In the genomic region with DNA sequence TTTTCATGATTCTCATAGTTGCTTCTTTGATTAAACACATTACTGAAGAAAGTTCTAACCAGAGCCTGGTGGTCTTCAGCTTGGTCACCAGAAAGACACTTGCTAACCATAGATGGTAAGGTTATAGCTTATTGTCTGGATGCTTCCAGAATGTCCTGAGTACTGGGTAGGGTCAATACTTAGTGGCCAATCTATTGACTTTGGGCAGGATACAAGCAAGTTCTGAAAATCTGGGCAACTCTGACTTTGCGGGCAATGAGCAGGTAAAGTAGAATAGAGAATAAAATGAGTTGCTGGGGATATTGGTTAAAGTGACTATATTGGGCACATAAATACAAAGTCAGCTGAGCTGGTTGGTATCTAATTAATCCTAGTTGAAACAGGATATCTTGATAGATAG, we compare ENCODE assay signal across 34 cellular contexts.
"Had no signal": no experiment of that assay in that cellular context is flagged by ENCODE, and none has a peak within 500 bp of the region (broad histone marks: within the 10 kb centered on the region; RNA-seq: fewer than 3 reads in every experiment).

No MANE protein-coding gene starts in this region.

- FAIRE-seq: astrocyte, bronchial epithelial cell had no signal

- H3K36me3 ChIP-seq: adrenal gland, ascending aorta, brain microvascular endothelial cell, cardiac muscle cell had no signal

- H3K27me3 ChIP-seq: adrenal gland, ascending aorta, body of pancreas, brain microvascular endothelial cell, breast epithelium, cardiac muscle cell had no signal

- H3K9me3 ChIP-seq: adrenal gland, ascending aorta, body of pancreas, breast epithelium had no signal

- H3K4me1 ChIP-seq: adrenal gland, ascending aorta, body of pancreas, breast epithelium had no signal

- ATAC-seq: activated naive CD4-positive, alpha-beta T cell treated with anti-CD3 and anti-CD28 coated beads, Interleukin-2, amount 50 U/mL, for 72 hours; activated naive CD8-positive, alpha-beta T cell treated with anti-CD3 and anti-CD28 coated beads, Interleukin-2, amount 50 U/mL, for 24 hours; activated T-cell treated with anti-CD3 and anti-CD28 coated beads, Interleukin-2, amount 50 U/mL, for 4 hours; activated T-cell treated with anti-CD3 and anti-CD28 coated beads, Interleukin-2, amount 50 U/mL, for 72 hours; activated T-helper 17 cell treated with anti-CD3 and anti-CD28 coated beads, Interleukin-2, amount 50 U/mL, for 72 hours; body of pancreas had no signal

- H3K27ac ChIP-seq: adrenal gland, ascending aorta, body of pancreas, brain microvascular endothelial cell, breast epithelium, cardiac muscle cell had no signal

- H3K4me3 ChIP-seq: adrenal gland, ascending aorta, body of pancreas, breast epithelium, cardiac muscle cell had no signal

- DNase-seq: activated effector memory CD4-positive, alpha-beta T cell treated with anti-CD3 and anti-CD28 coated beads, Interleukin-2, amount 50 U/mL, for 16 hours; activated effector memory CD4-positive, alpha-beta T cell treated with Interleukin-2 at 50 U/mL for 16 hours; activated gamma-delta T cell; activated gamma-delta T cell treated with Interleukin-2 at 50 U/mL for 16 hours; activated naive CD4-positive, alpha-beta T cell; activated naive CD4-positive, alpha-beta T cell treated with anti-CD3 and anti-CD28 coated beads for 36 hours; activated naive CD4-positive, alpha-beta T cell treated with anti-CD3 and anti-CD28 coated beads, Interleukin-2, amount 10 ng/mL, durations not matched to agents 7 days and 5 days; activated naive CD4-positive, alpha-beta T cell treated with anti-CD3 and anti-CD28 coated beads, Interleukin-2, amount 50 U/mL, for 16 hours; activated naive CD4-positive, alpha-beta T cell treated with Interleukin-2 at 50 U/mL for 16 hours; activated naive CD8-positive, alpha-beta T cell treated with anti-CD3 and anti-CD28 coated beads for 36 hours; activated naive CD8-positive, alpha-beta T cell treated with anti-CD3 and anti-CD28 coated beads, Interleukin-2, amount 10 ng/mL, durations not matched to agents 7 days and 5 days; activated naive CD8-positive, alpha-beta T cell treated with anti-CD3 and anti-CD28 coated beads, Interleukin-2, amount 50 U/mL, for 24 hours; activated T-cell treated with anti-CD3 and anti-CD28 coated beads, Interleukin-2, amount 50 U/mL, for 1 hour; activated T-cell treated with anti-CD3 and anti-CD28 coated beads, Interleukin-2, amount 50 U/mL, for 24 hours; activated T-cell treated with anti-CD3 and anti-CD28 coated beads, Interleukin-2, amount 50 U/mL, for 4 hours; activated T-cell treated with anti-CD3 and anti-CD28 coated beads, Interleukin-2, amount 50 U/mL, for 48 hours; activated T-cell treated with anti-CD3 and anti-CD28 coated beads, Interleukin-2, amount 50 U/mL, for 72 hours; adrenal gland; amniotic stem cell; amygdala; anterior cingulate cortex; aorta; body of pancreas; caudate nucleus; central memory CD4-positive, alpha-beta T cell; cerebellar nuclear complex had no signal
